In the genomic region with DNA sequence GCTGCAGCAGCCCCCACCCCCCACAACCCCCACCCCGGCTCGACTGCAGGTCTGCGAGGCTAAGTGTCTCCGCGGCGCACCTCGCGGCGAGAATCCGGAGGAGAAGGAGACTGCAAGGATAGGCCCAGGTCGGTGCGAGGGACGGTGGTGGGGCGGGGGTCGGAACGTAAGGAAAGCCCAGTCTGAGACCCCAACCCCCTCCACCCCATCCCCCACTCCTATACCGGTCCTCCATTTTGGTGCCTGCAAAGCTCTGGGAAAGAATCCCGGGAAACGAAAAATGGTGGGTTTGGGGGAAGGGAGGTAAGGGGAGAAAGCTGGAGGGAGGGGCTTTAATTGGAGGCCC, we compare ENCODE assay signal across 7 cellular contexts. TPM values are rescaled to one million over a fixed set of nuclear protein-coding genes. Genes with fewer than 3 reads are reported as not detected.
A peak's percentile ranks its signal among the peaks of the same experiment; 100 is the strongest.
DNase-seq lines count a peak whose midpoint lies in the region; ATAC-seq and TF ChIP-seq lines count a peak whose summit lies in the region.

No MANE protein-coding gene starts in this region.

- peak; percentile 30 for ATAC-seq in GM18907 (IDR thresholded peaks at IDR 0.05; ENCODE audit: unreplicated experiment)
- ATAC-seq in GM19467 (IDR thresholded peaks at IDR 0.05; ENCODE audit: unreplicated experiment): no peak
- no peak for ATAC-seq in HG03097 (IDR thresholded peaks at IDR 0.05; ENCODE audit: low FRiP score, unreplicated experiment)

- H3K9me3 ChIP-seq in liver (ENCODE audit: control insufficient read depth in 4 of 4, low read length in 3 of 4) (no peaks in the 10 kb centered on the region), tibial nerve (no peaks in the 10 kb centered on the region)

- H3K4me1 ChIP-seq in liver (ENCODE audit: control insufficient read depth in 4 of 4, insufficient read depth in 4 of 4, low read length in 3 of 4) (peaks cover 0 to 4% (median 0%) of the 10 kb centered on the region in 4 donors), tibial nerve (no peaks in the 10 kb centered on the region)

- peak overlapping the region; percentile 2 to 80 (median 60) for H3K4me3 ChIP-seq in liver (ENCODE audit: low read depth in 1 of 3, low read length in 3 of 3)
- peak overlapping the region; percentile 48 to 79 (median 64) for H3K4me3 ChIP-seq in tibial nerve

- DNase-seq in NCI-H446 treated with DMSO at 0.1 percent for 48 hours (lab: John Stamatoyannopoulos, UW) (peak; percentile 3), cerebellar cortex (ENCODE audit: low spot score) (peak; percentile 42), tibial nerve (ENCODE audit: low spot score in 2 of 2) (no peak)

- H3K9ac ChIP-seq in liver (ENCODE audit: low read depth in 1 of 2, low read length in 2 of 2): no peak overlapping the region

- no peaks in the 10 kb centered on the region for H3K36me3 ChIP-seq in liver (ENCODE audit: control insufficient read depth in 4 of 4, insufficient read depth in 3 of 4, low read depth in 1 of 4, low read length in 3 of 4)
- no peaks in the 10 kb centered on the region for H3K36me3 ChIP-seq in tibial nerve

- WGBS in liver: 1% methylated on average over 19 of the region's 19 CpGs
- 0 to 47% methylated on average over 1 to 19 of the region's 19 CpGs for WGBS in tibial nerve, 2 donors

- H3K27me3 ChIP-seq in liver (ENCODE audit: control insufficient read depth in 4 of 4, insufficient read depth in 4 of 4, low read length in 3 of 4): peaks cover 0 to 2% (median 0%) of the 10 kb centered on the region in 4 donors
- H3K27me3 ChIP-seq in tibial nerve: peaks cover 0 to 24% of the 10 kb centered on the region in 2 donors

- TF ChIP-seq CTCF in liver (IDR thresholded peaks at IDR 0.05; ENCODE audit: low read depth, low read length, missing input control): no peak
- no peak for TF ChIP-seq CTCF in tibial nerve (IDR thresholded peaks at IDR 0.05)

- no peak for TF ChIP-seq POLR2A in tibial nerve (IDR thresholded peaks at IDR 0.05)

- TF ChIP-seq RAD21 in liver (IDR thresholded peaks at IDR 0.05): no peak

- TF ChIP-seq EP300 in tibial nerve (IDR thresholded peaks at IDR 0.05): no peak

- H3K27ac ChIP-seq in liver (ENCODE audit: low read depth in 1 of 2, low read length in 2 of 2) (peak overlapping the region; percentile 25 to 28), tibial nerve (peak overlapping the region; percentile 77 to 92 (median 87))

TF ChIP-seq in liver, 16 proteins besides CTCF, POLR2A, EP300 and RAD21:
- TF ChIP-seq, protein P1, sequence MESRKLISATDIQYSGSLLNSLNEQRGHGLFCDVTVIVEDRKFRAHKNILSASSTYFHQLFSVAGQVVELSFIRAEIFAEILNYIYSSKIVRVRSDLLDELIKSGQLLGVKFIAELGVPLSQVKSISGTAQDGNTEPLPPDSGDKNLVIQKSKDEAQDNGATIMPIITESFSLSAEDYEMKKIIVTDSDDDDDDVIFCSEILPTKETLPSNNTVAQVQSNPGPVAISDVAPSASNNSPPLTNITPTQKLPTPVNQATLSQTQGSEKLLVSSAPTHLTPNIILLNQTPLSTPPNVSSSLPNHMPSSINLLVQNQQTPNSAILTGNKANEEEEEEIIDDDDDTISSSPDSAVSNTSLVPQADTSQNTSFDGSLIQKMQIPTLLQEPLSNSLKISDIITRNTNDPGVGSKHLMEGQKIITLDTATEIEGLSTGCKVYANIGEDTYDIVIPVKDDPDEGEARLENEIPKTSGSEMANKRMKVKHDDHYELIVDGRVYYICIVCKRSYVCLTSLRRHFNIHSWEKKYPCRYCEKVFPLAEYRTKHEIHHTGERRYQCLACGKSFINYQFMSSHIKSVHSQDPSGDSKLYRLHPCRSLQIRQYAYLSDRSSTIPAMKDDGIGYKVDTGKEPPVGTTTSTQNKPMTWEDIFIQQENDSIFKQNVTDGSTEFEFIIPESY (IDR thresholded peaks at IDR 0.05): no peak
- no peak for TF ChIP-seq SP1 (IDR thresholded peaks at IDR 0.05)
- peak; percentile 71 for TF ChIP-seq YY1 (IDR thresholded peaks at IDR 0.05)
- TF ChIP-seq TAF1 (conservative IDR thresholded peaks at IDR 0.05): no peak
- no peak for TF ChIP-seq HNF4A (conservative IDR thresholded peaks at IDR 0.05)

RNA-seq across cellular contexts. Expression of a gene that starts 0.6 kb away (rescaled TPM):
- 10 to 100 TPM; 21.9 to 55.4 TPM for total RNA-seq in liver
- 10 to 100 TPM; 59.3 to 77.4 TPM for polyA plus RNA-seq in liver
- total RNA-seq in tibial nerve: 100 to 1,000 TPM; 121 to 211 (median 202) TPM

RNA-seq across cellular contexts. Expression of a gene that starts 20.6 kb away (rescaled TPM):
- total RNA-seq in liver: 10 to 100 TPM in 1 of 2 donors, 1 to 10 TPM in 1; 7.7 to 10.2 TPM
- polyA plus RNA-seq in liver: 10 to 100 TPM; 16.4 to 22.8 TPM
- 100 to 1,000 TPM in 1 of 4 donors, 10 to 100 TPM in 3; 49.2 to 114 (median 55.4) TPM for total RNA-seq in tibial nerve

RNA-seq across cellular contexts. Expression of a gene that starts 46.9 kb away (rescaled TPM):
- total RNA-seq in liver: 1 to 10 TPM in 1 of 2 donors, under 1 TPM in 1; 0.59 to 1.1 TPM
- polyA plus RNA-seq in liver: under 1 TPM; 0.49 to 0.54 TPM
- total RNA-seq in tibial nerve: 10 to 100 TPM in 1 of 4 donors, 1 to 10 TPM in 3; 6.1 to 15.9 (median 8.2) TPM

Comparison
In these comparisons a context has a peak if more than half of its experiments do, and no peak if none do; other contexts are left out.
1. DNase-seq: peak in NCI-H446 treated with DMSO at 0.1 percent for 48 hours (single experiment) and cerebellar cortex (single experiment); none in tibial nerve (0 of 2).
2. RNA of a gene that starts 20.6 kb away (total RNA-seq): 49.2 to 114 TPM in tibial nerve; 7.7 to 10.2 TPM in liver; every median in the first group is over 4 times any median in the second.